Comparison of ENCODE assay signal across 25 cellular contexts in the genomic region with DNA sequence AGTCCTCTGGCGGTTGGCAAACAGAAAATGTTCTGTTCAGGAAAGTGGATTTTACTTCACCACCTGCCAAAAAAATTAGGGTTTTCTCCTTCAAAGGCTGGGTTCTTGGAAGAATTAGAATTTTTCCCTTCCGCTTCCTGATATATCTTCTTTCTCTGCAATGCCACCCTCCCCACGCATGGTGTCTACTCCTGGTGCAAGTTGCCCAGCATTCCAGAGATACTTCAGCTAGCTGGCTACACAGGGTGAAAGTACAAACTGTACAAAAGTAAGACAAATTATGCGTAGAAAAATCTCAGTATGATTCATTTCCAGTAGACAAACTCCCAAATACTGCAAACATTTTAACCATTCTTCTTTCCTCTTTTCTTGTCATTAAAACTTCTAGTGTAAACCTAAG.
"Had no signal": no experiment of that assay in that cellular context is flagged by ENCODE, and none has a peak within 500 bp of the region (broad histone marks: within the 10 kb centered on the region; RNA-seq: fewer than 3 reads in every experiment).

No MANE protein-coding gene starts in this region.

- H3K9ac ChIP-seq: KMS-11 had no signal

- DNase-seq: activated CD4-positive, alpha-beta T cell treated with anti-CD3 and anti-CD28 coated beads for 4 hours; activated CD8-positive, alpha-beta memory T cell treated with anti-CD3 and anti-CD28 coated beads, Interleukin-2, amount 50 U/mL, for 4 hours; activated CD8-positive, alpha-beta T cell treated with anti-CD3 and anti-CD28 coated beads for 36 hours; activated gamma-delta T cell treated with Interleukin-2 at 50 U/mL for 16 hours; activated naive CD4-positive, alpha-beta T cell treated with anti-CD3 and anti-CD28 coated beads, Interleukin-2, amount 10 ng/mL, durations not matched to agents 7 days and 5 days; activated naive CD8-positive, alpha-beta T cell treated with anti-CD3 and anti-CD28 coated beads for 36 hours; activated T-cell treated with anti-CD3 and anti-CD28 coated beads, Interleukin-2, amount 50 U/mL, for 72 hours; central memory CD4-positive, alpha-beta T cell; NCI-H1105 treated with DMSO at 0.1 percent for 48 hours; NCI-H1436 treated with DMSO at 0.1 percent for 48 hours; NCI-H1930; NCI-H2107; NCI-H2171 treated with DMSO at 0.1 percent for 48 hours; NCI-H345; NCI-H510A; NCI-H526 treated with DMSO at 0.1 percent for 48 hours; NCI-H82; NK-92 treated with Interleukin-12 subunit alpha and Interleukin-12 subunit beta, amount 100 ng/mL, for 24 hours; OCI-M1; RPMI8226 had no signal

- H3K4me2 ChIP-seq: KMS-11 had no signal

- H3K4me3 ChIP-seq: SK-N-MC had no signal

- ATAC-seq: activated CD4-positive, CD25-positive, alpha-beta regulatory T cell treated with anti-CD3 and anti-CD28 coated beads, Interleukin-2, amount 50 U/mL, for 24 hours; activated CD8-positive, alpha-beta T cell treated with anti-CD3 and anti-CD28 coated beads for 36 hours; activated T-cell treated with anti-CD3 and anti-CD28 coated beads, Interleukin-2, amount 50 U/mL, for 72 hours; Panc1; Right ventricle myocardium inferior had no signal

- H3K27ac ChIP-seq: KMS-11, SK-N-MC had no signal
